ENCODE assay signal across 8 cellular contexts in the genomic region with DNA sequence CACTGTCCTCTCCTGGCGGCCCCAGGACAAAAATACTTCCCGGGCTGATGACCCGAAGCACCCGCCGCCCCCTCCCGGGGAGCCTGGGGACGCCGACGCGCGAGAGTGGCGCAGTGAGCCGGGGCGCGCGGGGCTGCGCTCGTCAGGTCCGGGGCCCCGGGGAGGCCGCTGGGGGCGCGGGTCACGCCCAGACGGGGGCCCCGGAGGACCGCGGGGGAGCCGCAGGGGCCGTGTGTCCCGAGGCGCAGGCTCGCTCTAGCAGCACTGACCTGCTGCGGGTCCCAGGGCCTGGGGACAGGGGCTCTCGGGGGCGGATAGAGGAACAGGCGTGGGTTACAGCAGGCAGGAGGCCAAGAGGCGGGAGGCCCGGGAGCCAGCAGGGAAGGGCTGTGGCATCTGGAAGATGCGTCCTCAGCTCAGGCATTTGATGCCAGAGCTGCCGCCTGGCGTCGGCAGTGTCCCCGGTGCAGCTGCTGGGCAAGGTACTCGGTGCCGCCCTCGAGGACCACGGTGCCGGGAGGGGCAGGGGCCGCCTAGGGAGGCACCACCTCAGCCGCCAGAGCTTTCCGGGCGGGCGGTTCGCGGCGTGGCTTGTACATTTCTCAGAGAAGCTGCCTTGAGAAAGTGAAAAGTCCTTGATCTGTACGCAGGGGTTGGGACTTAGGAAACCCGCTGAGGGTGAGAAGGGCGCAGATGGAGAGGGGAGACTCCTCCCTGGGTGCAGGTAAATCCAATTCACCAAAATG.
DNase-seq lines count a peak whose midpoint lies in the region; ATAC-seq and TF ChIP-seq lines count a peak whose summit lies in the region.

No MANE protein-coding gene starts in this region.

- no peaks in the 10 kb centered on the region for H3K36me3 ChIP-seq in iPS-15b (ENCODE audit: control insufficient read depth, insufficient read depth, low read length)

- no peaks in the 10 kb centered on the region for H3K9me3 ChIP-seq in iPS-15b (ENCODE audit: control insufficient read depth, insufficient read depth, low read length)

- no peak overlapping the region for H3K9ac ChIP-seq in iPS-15b (ENCODE audit: low read depth, low read length)

- DNase-seq in NCI-H82 (lab: John Stamatoyannopoulos, UW) (peak; percentile 71), NCI-H82 treated with DMSO at 0.1 percent for 48 hours (lab: John Stamatoyannopoulos, UW; ENCODE audit: unreplicated experiment) (no peak), NCI-H526 (lab: John Stamatoyannopoulos, UW) (peak; percentile 33 to 83), astrocyte of the cerebellum (ENCODE audit: low read depth) (no peak), skeletal muscle cell (ENCODE audit: low read depth) (no peak)

- peak; percentile 7 for TF ChIP-seq CTCF in astrocyte of the cerebellum (IDR thresholded peaks at IDR 0.05; ENCODE audit: low read depth, low read length, missing control alignments)

- in situ Hi-C loops in astrocyte of the cerebellum (cut with HindIII; ENCODE audit: low sequenced_read_pairs): no loop called here

- peaks cover 80% of the 10 kb centered on the region for H3K27me3 ChIP-seq in iPS-15b (ENCODE audit: control insufficient read depth, insufficient read depth, low read length)

- H3K4me3 ChIP-seq in astrocyte of the cerebellum (ENCODE audit: low read depth, low read length): peak overlapping the region; percentile 37
- H3K4me3 ChIP-seq in iPS-15b (ENCODE audit: low read depth, low read length): peak overlapping the region; percentile 54
- peak overlapping the region; percentile 29 for H3K4me3 ChIP-seq in skeletal muscle cell (ENCODE audit: low read depth, low read length)

- ATAC-seq in HG03521 (IDR thresholded peaks at IDR 0.05; ENCODE audit: unreplicated experiment): no peak
- no peak for ATAC-seq in GM21526 (IDR thresholded peaks at IDR 0.05; ENCODE audit: low FRiP score, unreplicated experiment)

- H3K4me1 ChIP-seq in iPS-15b (ENCODE audit: control insufficient read depth, insufficient read depth, low read length): peaks cover 8% of the 10 kb centered on the region

Comparison
In these comparisons a context has a peak if more than half of its experiments do, and no peak if none do; other contexts are left out.
1. DNase-seq: peak in NCI-H82 (single experiment) and NCI-H526 (2 of 2); none in NCI-H82 treated with DMSO at 0.1 percent for 48 hours (single experiment), astrocyte of the cerebellum (single experiment) and skeletal muscle cell (single experiment).
2. Peak in every context shown above with its lines, with median percentiles within 50 percentile points of each other: H3K4me3 ChIP-seq.